Comparison of ENCODE assay signal across 11 cellular contexts in the genomic region with DNA sequence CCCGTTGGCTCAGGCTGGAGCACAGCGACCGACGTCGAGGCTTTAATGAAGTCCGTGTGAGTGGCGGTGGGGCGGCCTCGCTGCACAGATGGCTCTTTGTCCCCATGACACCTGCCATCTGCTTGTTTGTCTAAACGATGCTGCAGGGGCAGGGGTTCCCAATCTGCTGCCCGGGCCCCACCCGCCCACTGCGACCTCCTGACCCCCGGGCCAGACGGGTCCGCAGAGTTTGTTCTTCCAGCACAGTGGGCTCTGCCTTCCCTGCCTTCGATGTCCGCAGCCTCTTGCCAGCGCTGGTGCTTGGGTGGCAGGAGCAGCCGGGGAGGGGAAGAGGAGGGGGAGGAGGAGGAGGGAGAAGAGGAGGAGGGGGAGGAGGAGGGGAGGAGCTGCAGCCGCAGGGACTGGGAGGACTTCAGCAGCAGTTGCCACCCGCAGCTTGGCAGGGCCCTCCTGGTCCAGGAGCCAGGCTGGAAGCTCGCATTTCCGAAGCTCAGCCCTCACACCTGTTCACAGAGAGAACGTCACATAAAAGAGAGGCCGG.
A peak's percentile ranks its signal among the peaks of the same experiment; 100 is the strongest.
DNase-seq lines count a peak whose midpoint lies in the region; ATAC-seq and TF ChIP-seq lines count a peak whose summit lies in the region.
"Had no signal": no experiment of that assay in that cellular context is flagged by ENCODE, and none has a peak within 500 bp of the region (broad histone marks: within the 10 kb centered on the region; RNA-seq: fewer than 3 reads in every experiment).

No MANE protein-coding gene starts in this region.

- no peaks in the 10 kb centered on the region for H3K79me1 ChIP-seq in trophoblast cell (ENCODE audit: low read length)

- no peaks in the 10 kb centered on the region for H3K79me2 ChIP-seq in trophoblast cell (ENCODE audit: control insufficient read depth, insufficient read depth, low read length, poor library complexity)

- DNase-seq in NCI-H2081 (lab: John Stamatoyannopoulos, UW) (peak; percentile 38 to 65), NCI-H2081 treated with DMSO at 0.1 percent for 48 hours (lab: John Stamatoyannopoulos, UW) (no peak), NCI-H524 treated with DMSO at 0.1 percent for 48 hours (lab: John Stamatoyannopoulos, UW) (peak; percentile 82), cardiac septum (ENCODE audit: low spot score) (peak; percentile 63), gastrocnemius medialis (peak; percentile 22 to 74), trophoblast cell (no peak), esophagus squamous epithelium (lab: John Stamatoyannopoulos, UW) (no peak)
- DNase-seq in activated T-cell treated with anti-CD3 and anti-CD28 coated beads, Interleukin-2, amount 50 U/mL, for 72 hours = no peak

- H3K36me3 Mint-ChIP-seq in activated T-cell treated with anti-CD3 and anti-CD28 coated beads, Interleukin-2, amount 50 U/mL, for 72 hours (ENCODE audit: insufficient read depth in 2 of 2) = no peaks in the 10 kb centered on the region
- H3K36me3 Mint-ChIP-seq: activated naive CD8-positive, alpha-beta T cell had no signal

- H2BK120ac ChIP-seq in trophoblast cell (ENCODE audit: insufficient read depth, low read length, poor library complexity) = no peak overlapping the region

- H3K14ac ChIP-seq in trophoblast cell (ENCODE audit: low read length) = no peak overlapping the region

- H3K27ac ChIP-seq in gastrocnemius medialis = peak overlapping the region in 1 of 4 donors; percentile 38
- H3K27ac ChIP-seq in trophoblast cell (ENCODE audit: low read depth, low read length) = no peak overlapping the region
- H3K27ac ChIP-seq in esophagus squamous epithelium = peak overlapping the region in 2 of 4 donors; percentile 10 to 36
- H3K27ac ChIP-seq: 22Rv1 had no signal

- no peaks in the 10 kb centered on the region for H3K27me3 ChIP-seq in gastrocnemius medialis
- H3K27me3 ChIP-seq in trophoblast cell (ENCODE audit: insufficient read depth, low read length) = no peaks in the 10 kb centered on the region
- H3K27me3 ChIP-seq in esophagus squamous epithelium = peaks cover 0 to 25% (median 0%) of the 10 kb centered on the region in 4 donors

- TF ChIP-seq CTCF in gastrocnemius medialis (IDR thresholded peaks at IDR 0.05 in 4 of 5, conservative IDR thresholded peaks at IDR 0.05 in 1 of 5) (no peak), esophagus squamous epithelium (IDR thresholded peaks at IDR 0.05) (no peak)

- H3K4me3 Mint-ChIP-seq in activated T-cell treated with anti-CD3 and anti-CD28 coated beads, Interleukin-2, amount 50 U/mL, for 72 hours = no peak overlapping the region
- H3K4me3 Mint-ChIP-seq: activated naive CD8-positive, alpha-beta T cell; stimulated activated naive CD8-positive, alpha-beta T cell treated with anti-CD3 and anti-CD28 coated beads, Interleukin-15, amount 100 ng/mL, for 72 hours had no signal

- no peak overlapping the region for H4K8ac ChIP-seq in trophoblast cell (ENCODE audit: low read depth, low read length)

- H3K9me3 ChIP-seq in gastrocnemius medialis = no peaks in the 10 kb centered on the region
- peaks cover 6% of the 10 kb centered on the region for H3K9me3 ChIP-seq in trophoblast cell (ENCODE audit: insufficient read depth, low read depth, low read length)
- H3K9me3 ChIP-seq in esophagus squamous epithelium = no peaks in the 10 kb centered on the region

- in situ Hi-C loops in gastrocnemius medialis (cut with MboI; ENCODE audit: low sequenced_read_pairs in 4 of 4) = no loop called here

- no peak overlapping the region for H2BK5ac ChIP-seq in trophoblast cell (ENCODE audit: low read depth, low read length, poor library complexity)

- H2AK5ac ChIP-seq in trophoblast cell (ENCODE audit: low read length) = no peak overlapping the region

- H2AFZ ChIP-seq in trophoblast cell (ENCODE audit: insufficient read depth, low read length, poor library complexity) = no peak overlapping the region

- no peak overlapping the region for H2BK12ac ChIP-seq in trophoblast cell (ENCODE audit: low read length)

- intact Hi-C loops in cardiac septum (cut with DNase I) (no loop called here), gastrocnemius medialis (cut with DNase I; ENCODE audit: low total_unique reads) (loop anchor here (5.0 kb wide), 1 partner anchor 39 kb away; no protein-coding TSS in a partner anchor), esophagus squamous epithelium (cut with DNase I) (no loop called here)

- H3K4me1 ChIP-seq in gastrocnemius medialis (peaks cover 0 to 12% of the 10 kb centered on the region in 2 donors), trophoblast cell (ENCODE audit: control insufficient read depth in 1 of 2, insufficient read depth in 2 of 2, low read length in 2 of 2) (no peaks in the 10 kb centered on the region), esophagus squamous epithelium (peaks cover 0 to 6% (median 0%) of the 10 kb centered on the region in 3 donors)

- H3K18ac ChIP-seq in trophoblast cell (ENCODE audit: low read length) = no peak overlapping the region

- peaks cover 5% of the 10 kb centered on the region for H3K4me1 Mint-ChIP-seq in activated T-cell treated with anti-CD3 and anti-CD28 coated beads, Interleukin-2, amount 50 U/mL, for 72 hours (ENCODE audit: low read depth)

- H3K27me3 Mint-ChIP-seq in activated T-cell treated with anti-CD3 and anti-CD28 coated beads, Interleukin-2, amount 50 U/mL, for 72 hours (ENCODE audit: low read depth) = no peaks in the 10 kb centered on the region
- H3K27me3 Mint-ChIP-seq: activated naive CD8-positive, alpha-beta T cell; stimulated activated naive CD8-positive, alpha-beta T cell treated with anti-CD3 and anti-CD28 coated beads, Interleukin-15, amount 100 ng/mL, for 72 hours had no signal

- H3K9me3 Mint-ChIP-seq in activated T-cell treated with anti-CD3 and anti-CD28 coated beads, Interleukin-2, amount 50 U/mL, for 72 hours = peaks cover 4% of the 10 kb centered on the region in 2 donors

- TF ChIP-seq POLR2A in gastrocnemius medialis (IDR thresholded peaks at IDR 0.05) (no peak), esophagus squamous epithelium (IDR thresholded peaks at IDR 0.05) (no peak)

- no peak overlapping the region for H3K9ac ChIP-seq in trophoblast cell (ENCODE audit: low read length)

- whole genome bisulfite sequencing in trophoblast cell (ENCODE audit: extremely low coverage, insufficient coverage, insufficient read length) = no CpG with 5 or more reads among the region's 26 CpGs
- 37 to 61% methylated on average over 4 to 17 of the region's 26 CpGs for WGBS in esophagus squamous epithelium, 2 donors

- H3K27ac Mint-ChIP-seq in activated T-cell treated with anti-CD3 and anti-CD28 coated beads, Interleukin-2, amount 50 U/mL, for 72 hours = no peak overlapping the region
- H3K27ac Mint-ChIP-seq: activated naive CD8-positive, alpha-beta T cell; stimulated activated naive CD8-positive, alpha-beta T cell treated with anti-CD3 and anti-CD28 coated beads, Interleukin-15, amount 100 ng/mL, for 72 hours had no signal

- H3K36me3 ChIP-seq in gastrocnemius medialis (no peaks in the 10 kb centered on the region), trophoblast cell (ENCODE audit: control insufficient read depth in 1 of 2, insufficient read depth in 2 of 2, low read length in 2 of 2) (no peaks in the 10 kb centered on the region), esophagus squamous epithelium (no peaks in the 10 kb centered on the region)

- no peak overlapping the region for H3K4me2 ChIP-seq in trophoblast cell (ENCODE audit: low read length)

- H3K23ac ChIP-seq in trophoblast cell (ENCODE audit: low read length) = no peak overlapping the region

- H3K4me3 ChIP-seq in gastrocnemius medialis (peak overlapping the region in 3 of 4 donors; percentile 6 to 41 (median 15)), trophoblast cell (ENCODE audit: low read depth, low read length) (no peak overlapping the region), esophagus squamous epithelium (no peak overlapping the region)

- H4K12ac ChIP-seq in trophoblast cell (ENCODE audit: low read depth, low read length) = no peak overlapping the region

- ATAC-seq in gastrocnemius medialis = peak; percentile 73 to 86
- no peak for ATAC-seq in activated T-cell treated with anti-CD3 and anti-CD28 coated beads, Interleukin-2, amount 50 U/mL, for 72 hours (replicated peaks in 1 of 2)
- ATAC-seq: stimulated activated naive CD8-positive, alpha-beta T cell treated with anti-CD3 and anti-CD28 coated beads, Interleukin-15, amount 100 ng/mL, for 72 hours had no signal

- no peak overlapping the region for H3K4ac ChIP-seq in trophoblast cell (ENCODE audit: low read depth, low read length)

- H4K91ac ChIP-seq in trophoblast cell (ENCODE audit: low read depth, low read length) = no peak overlapping the region

Comparison
In these comparisons a context has a peak if more than half of its experiments do, and no peak if none do; other contexts are left out.
1. DNase-seq: peak in NCI-H2081 (2 of 2), NCI-H524 treated with DMSO at 0.1 percent for 48 hours (single experiment), cardiac septum (single experiment) and gastrocnemius medialis (2 of 2); none in NCI-H2081 treated with DMSO at 0.1 percent for 48 hours (single experiment), activated T-cell treated with anti-CD3 and anti-CD28 coated beads, Interleukin-2, amount 50 U/mL, for 72 hours (0 of 2), trophoblast cell (0 of 2) and esophagus squamous epithelium (single experiment).
2. ATAC-seq: peak in gastrocnemius medialis (2 of 2); none in activated T-cell treated with anti-CD3 and anti-CD28 coated beads, Interleukin-2, amount 50 U/mL, for 72 hours (0 of 2).
3. H3K4me3 ChIP-seq: peak in gastrocnemius medialis (3 of 4); none in trophoblast cell (single experiment) and esophagus squamous epithelium (0 of 4).